In the genomic region with DNA sequence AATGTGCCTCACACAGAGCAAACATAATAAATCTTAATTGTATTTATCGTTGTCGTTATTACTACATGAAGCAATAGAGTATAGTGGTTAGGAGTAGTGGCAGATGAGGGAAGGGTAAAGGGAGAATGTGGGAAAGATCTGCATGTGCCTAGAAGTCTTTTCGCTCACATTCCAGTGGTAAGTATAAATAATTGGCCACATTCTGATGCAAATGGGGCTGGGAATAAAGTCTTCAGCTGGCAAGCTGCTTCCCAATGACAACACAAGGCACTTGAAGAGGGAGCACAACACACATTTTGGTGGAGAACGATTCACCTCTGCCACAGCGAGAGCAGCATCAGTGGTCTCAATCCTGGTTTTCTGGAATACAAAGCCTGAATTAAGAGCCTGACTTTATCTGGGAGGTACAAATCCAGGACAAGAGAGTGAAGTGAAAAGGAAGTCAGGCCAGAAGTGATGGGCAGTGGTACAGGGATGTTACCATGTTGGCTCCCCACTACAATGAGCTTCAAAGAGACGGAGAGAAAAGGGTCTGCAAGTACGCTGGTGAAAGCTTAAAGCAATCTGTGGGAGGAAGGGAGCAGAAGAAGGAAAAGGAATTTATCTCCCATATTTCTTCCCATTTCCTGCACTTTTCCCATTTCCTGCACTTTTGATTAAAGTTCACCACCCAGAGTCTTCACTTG, we compare ENCODE assay signal across 27 cellular contexts.
DNase-seq lines count a peak whose midpoint lies in the region; ATAC-seq, FAIRE-seq and TF ChIP-seq lines count a peak whose summit lies in the region.
"Had no signal": no experiment of that assay in that cellular context is flagged by ENCODE, and none has a peak within 500 bp of the region (broad histone marks: within the 10 kb centered on the region; RNA-seq: fewer than 3 reads in every experiment).

No MANE protein-coding gene starts in this region.

- H3K14ac ChIP-seq in trophoblast cell (ENCODE audit: low read length) = no peak overlapping the region

- H4K20me1 ChIP-seq in osteoblast (ENCODE audit: insufficient read depth, low read length) = no peaks in the 10 kb centered on the region

- no peak for FAIRE-seq in RCC 7860 (lab: Jason Lieb, UNC)
- FAIRE-seq: H54 had no signal

- no peaks in the 10 kb centered on the region for H3K79me1 ChIP-seq in trophoblast cell (ENCODE audit: low read length)

- H3K4me2 ChIP-seq in osteoblast (ENCODE audit: insufficient read depth, low read length) = no peak overlapping the region
- H3K4me2 ChIP-seq in trophoblast cell (ENCODE audit: low read length) = no peak overlapping the region
- H3K4me2 ChIP-seq: SK-N-SH had no signal

- H2BK120ac ChIP-seq in trophoblast cell (ENCODE audit: insufficient read depth, low read length, poor library complexity) = no peak overlapping the region

- no peak overlapping the region for H3K4ac ChIP-seq in trophoblast cell (ENCODE audit: low read depth, low read length)

- H4K8ac ChIP-seq in trophoblast cell (ENCODE audit: low read depth, low read length) = no peak overlapping the region

- ATAC-seq in T-cell (replicated peaks in 1 of 4) = no peak
- ATAC-seq: gastroesophageal sphincter had no signal

- peaks cover 2% of the 10 kb centered on the region for H3K27me3 ChIP-seq in osteoblast (ENCODE audit: insufficient read depth, low read length)
- H3K27me3 ChIP-seq in trophoblast cell (ENCODE audit: insufficient read depth, low read length) = no peaks in the 10 kb centered on the region
- H3K27me3 ChIP-seq: adrenal gland, cardiac muscle cell, gastroesophageal sphincter had no signal

- H3K27ac ChIP-seq in osteoblast (ENCODE audit: low read depth, low read length) (no peak overlapping the region), trophoblast cell (ENCODE audit: low read depth, low read length) (no peak overlapping the region)
- H3K27ac ChIP-seq: adrenal gland, cardiac muscle cell, gastroesophageal sphincter, RWPE1 had no signal

- H3K18ac ChIP-seq in trophoblast cell (ENCODE audit: low read length) = no peak overlapping the region

- peaks cover 13% of the 10 kb centered on the region for H3K36me3 Mint-ChIP-seq in activated CD4-positive, alpha-beta memory T cell treated with anti-CD3 and anti-CD28 coated beads for 36 hours
- peaks cover 44% of the 10 kb centered on the region for H3K36me3 Mint-ChIP-seq in activated CD4-positive, alpha-beta memory T cell treated with anti-CD3 and anti-CD28 coated beads, Interleukin-2, amount 10 ng/mL, durations not matched to agents 7 days and 5 days (ENCODE audit: low read depth)
- H3K36me3 Mint-ChIP-seq in T-cell = peaks cover 37% of the 10 kb centered on the region

- intact Hi-C loops in activated CD4-positive, alpha-beta memory T cell treated with anti-CD3 and anti-CD28 coated beads for 36 hours (cut with micrococcal nuclease) = no loop called here

- no peak for DNase-seq in activated CD4-positive, alpha-beta memory T cell treated with anti-CD3 and anti-CD28 coated beads for 36 hours
- no peak for DNase-seq in activated CD4-positive, alpha-beta memory T cell treated with anti-CD3 and anti-CD28 coated beads, Interleukin-2, amount 10 ng/mL, durations not matched to agents 7 days and 5 days
- DNase-seq in T-cell = no peak
- DNase-seq in iPS DF 4.7 (ENCODE audit: extremely low read depth, low spot score) = peak; percentile 74
- peak; percentile 4 for DNase-seq in osteoblast (ENCODE audit: insufficient read length, low spot score, missing footprints)
- DNase-seq in NCI-H345 treated with DMSO at 0.1 percent for 48 hours (lab: John Stamatoyannopoulos, UW; ENCODE audit: unreplicated experiment) = no peak
- DNase-seq in trophoblast cell = no peak
- DNase-seq in RCC 7860 (ENCODE audit: low spot score) = no peak
- DNase-seq: 8988T, activated gamma-delta T cell, adrenal gland, cortex of kidney, DMS53, hippocampal formation, kidney glomerular epithelial cell, NCI-H1048, NCI-H187, NCI-H526 treated with DMSO at 0.1 percent for 48 hours, occipital lobe, retina, SK-N-SH, substantia nigra, T-helper 9 cell had no signal

- H3K36me3 ChIP-seq in osteoblast (ENCODE audit: insufficient read depth, low read length) = no peaks in the 10 kb centered on the region
- H3K36me3 ChIP-seq in trophoblast cell (ENCODE audit: control insufficient read depth in 1 of 2, insufficient read depth in 2 of 2, low read length in 2 of 2) = no peaks in the 10 kb centered on the region
- H3K36me3 ChIP-seq: adrenal gland, cardiac muscle cell, gastroesophageal sphincter had no signal

- H3K27ac Mint-ChIP-seq in activated CD4-positive, alpha-beta memory T cell treated with anti-CD3 and anti-CD28 coated beads for 36 hours = peak overlapping the region; percentile 19
- H3K27ac Mint-ChIP-seq in activated CD4-positive, alpha-beta memory T cell treated with anti-CD3 and anti-CD28 coated beads, Interleukin-2, amount 10 ng/mL, durations not matched to agents 7 days and 5 days = no peak overlapping the region
- peak overlapping the region; percentile 52 to 64 for H3K27ac Mint-ChIP-seq in T-cell

- H3K9me3 ChIP-seq in osteoblast (ENCODE audit: low read depth, low read length) (no peaks in the 10 kb centered on the region), trophoblast cell (ENCODE audit: insufficient read depth, low read depth, low read length) (no peaks in the 10 kb centered on the region)
- H3K9me3 ChIP-seq: adrenal gland, gastroesophageal sphincter, SK-N-SH had no signal

- H3K79me2 ChIP-seq in osteoblast (ENCODE audit: insufficient read depth, low read length) (no peaks in the 10 kb centered on the region), trophoblast cell (ENCODE audit: control insufficient read depth, insufficient read depth, low read length, poor library complexity) (no peaks in the 10 kb centered on the region)

- H3K4me1 Mint-ChIP-seq in activated CD4-positive, alpha-beta memory T cell treated with anti-CD3 and anti-CD28 coated beads for 36 hours (ENCODE audit: low read depth) = peaks cover 17% of the 10 kb centered on the region
- peaks cover 11% of the 10 kb centered on the region for H3K4me1 Mint-ChIP-seq in activated CD4-positive, alpha-beta memory T cell treated with anti-CD3 and anti-CD28 coated beads, Interleukin-2, amount 10 ng/mL, durations not matched to agents 7 days and 5 days
- H3K4me1 Mint-ChIP-seq in T-cell = peaks cover 28 to 34% (median 32%) of the 10 kb centered on the region in 3 donors

- no peaks in the 10 kb centered on the region for H3K4me1 ChIP-seq in osteoblast (ENCODE audit: insufficient read depth, low read length)
- H3K4me1 ChIP-seq in trophoblast cell (ENCODE audit: control insufficient read depth in 1 of 2, insufficient read depth in 2 of 2, low read length in 2 of 2) = no peaks in the 10 kb centered on the region
- H3K4me1 ChIP-seq: adrenal gland, gastroesophageal sphincter had no signal

- H3K4me3 ChIP-seq in osteoblast (ENCODE audit: insufficient read depth, low read length) (no peak overlapping the region), trophoblast cell (ENCODE audit: low read depth, low read length) (no peak overlapping the region)
- H3K4me3 ChIP-seq: adrenal gland, cardiac muscle cell, gastroesophageal sphincter had no signal

- H3K9ac ChIP-seq in trophoblast cell (ENCODE audit: low read length) = no peak overlapping the region
- H3K9ac ChIP-seq: SK-N-SH had no signal

- WGBS in trophoblast cell (ENCODE audit: extremely low coverage, insufficient coverage, insufficient read length) = no CpG with 5 or more reads among the region's 7 CpGs

- H3K23ac ChIP-seq in trophoblast cell (ENCODE audit: low read length) = no peak overlapping the region

- H3K4me3 Mint-ChIP-seq in activated CD4-positive, alpha-beta memory T cell treated with anti-CD3 and anti-CD28 coated beads for 36 hours = no peak overlapping the region
- no peak overlapping the region for H3K4me3 Mint-ChIP-seq in activated CD4-positive, alpha-beta memory T cell treated with anti-CD3 and anti-CD28 coated beads, Interleukin-2, amount 10 ng/mL, durations not matched to agents 7 days and 5 days
- no peak overlapping the region for H3K4me3 Mint-ChIP-seq in T-cell

- no peak overlapping the region for H2AFZ ChIP-seq in osteoblast (ENCODE audit: low read length)
- no peak overlapping the region for H2AFZ ChIP-seq in trophoblast cell (ENCODE audit: insufficient read depth, low read length, poor library complexity)

- no peak overlapping the region for H2BK5ac ChIP-seq in trophoblast cell (ENCODE audit: low read depth, low read length, poor library complexity)

- no peak overlapping the region for H4K12ac ChIP-seq in trophoblast cell (ENCODE audit: low read depth, low read length)

- H2BK12ac ChIP-seq in trophoblast cell (ENCODE audit: low read length) = no peak overlapping the region

- no peak overlapping the region for H2AK5ac ChIP-seq in trophoblast cell (ENCODE audit: low read length)

- H4K91ac ChIP-seq in trophoblast cell (ENCODE audit: low read depth, low read length) = no peak overlapping the region

- H3K27me3 Mint-ChIP-seq in activated CD4-positive, alpha-beta memory T cell treated with anti-CD3 and anti-CD28 coated beads for 36 hours = no peaks in the 10 kb centered on the region
- no peaks in the 10 kb centered on the region for H3K27me3 Mint-ChIP-seq in activated CD4-positive, alpha-beta memory T cell treated with anti-CD3 and anti-CD28 coated beads, Interleukin-2, amount 10 ng/mL, durations not matched to agents 7 days and 5 days
- H3K27me3 Mint-ChIP-seq in T-cell = no peaks in the 10 kb centered on the region

- no peak for TF ChIP-seq CTCF in osteoblast (IDR thresholded peaks at IDR 0.05; ENCODE audit: extremely low read depth, low read depth, low read length)

- POLR2A ChIA-PET in activated CD4-positive, alpha-beta memory T cell treated with anti-CD3 and anti-CD28 coated beads for 36 hours (lab: Charles Lee) = no interaction called here
- POLR2A ChIA-PET in activated CD4-positive, alpha-beta memory T cell treated with anti-CD3 and anti-CD28 coated beads, Interleukin-2, amount 10 ng/mL, durations not matched to agents 7 days and 5 days (lab: Charles Lee) = interaction anchor here (2.9 kb wide), 1 partner anchor 17 kb away, joined by 12 read pairs; no protein-coding TSS in a partner anchor
- POLR2A ChIA-PET in T-cell (lab: Charles Lee) = no interaction called here

- CTCF ChIA-PET in activated CD4-positive, alpha-beta memory T cell treated with anti-CD3 and anti-CD28 coated beads for 36 hours (lab: Charles Lee) = interaction anchor here (1.3 to 1.9 kb wide), 2 partner anchors 18 to 42 kb away, joined by 3 to 7 read pairs; no protein-coding TSS in a partner anchor
- CTCF ChIA-PET in activated CD4-positive, alpha-beta memory T cell treated with anti-CD3 and anti-CD28 coated beads, Interleukin-2, amount 10 ng/mL, durations not matched to agents 7 days and 5 days (lab: Charles Lee) = interaction anchor here (3.8 kb wide), 1 partner anchor 19 kb away, joined by 11 read pairs; no protein-coding TSS in a partner anchor
- CTCF ChIA-PET in T-cell (lab: Charles Lee) = interaction anchor here (0.9 to 1.3 kb wide), 4 partner anchors 17 to 38 kb away, joined by 3 to 11 read pairs (median 4); no protein-coding TSS in a partner anchor

- H3K9me3 Mint-ChIP-seq in activated CD4-positive, alpha-beta memory T cell treated with anti-CD3 and anti-CD28 coated beads for 36 hours = no peaks in the 10 kb centered on the region
- H3K9me3 Mint-ChIP-seq in activated CD4-positive, alpha-beta memory T cell treated with anti-CD3 and anti-CD28 coated beads, Interleukin-2, amount 10 ng/mL, durations not matched to agents 7 days and 5 days = no peaks in the 10 kb centered on the region
- no peaks in the 10 kb centered on the region for H3K9me3 Mint-ChIP-seq in T-cell

Comparison
In these comparisons a context has a peak if more than half of its experiments do, and no peak if none do; other contexts are left out.
1. DNase-seq: peak in iPS DF 4.7 (single experiment) and osteoblast (single experiment); none in activated CD4-positive, alpha-beta memory T cell treated with anti-CD3 and anti-CD28 coated beads for 36 hours (single experiment), activated CD4-positive, alpha-beta memory T cell treated with anti-CD3 and anti-CD28 coated beads, Interleukin-2, amount 10 ng/mL, durations not matched to agents 7 days and 5 days (single experiment), T-cell (0 of 34), NCI-H345 treated with DMSO at 0.1 percent for 48 hours (single experiment), trophoblast cell (0 of 2) and RCC 7860 (single experiment).